Comparison of ENCODE assay signal across 8 cellular contexts in the genomic region with DNA sequence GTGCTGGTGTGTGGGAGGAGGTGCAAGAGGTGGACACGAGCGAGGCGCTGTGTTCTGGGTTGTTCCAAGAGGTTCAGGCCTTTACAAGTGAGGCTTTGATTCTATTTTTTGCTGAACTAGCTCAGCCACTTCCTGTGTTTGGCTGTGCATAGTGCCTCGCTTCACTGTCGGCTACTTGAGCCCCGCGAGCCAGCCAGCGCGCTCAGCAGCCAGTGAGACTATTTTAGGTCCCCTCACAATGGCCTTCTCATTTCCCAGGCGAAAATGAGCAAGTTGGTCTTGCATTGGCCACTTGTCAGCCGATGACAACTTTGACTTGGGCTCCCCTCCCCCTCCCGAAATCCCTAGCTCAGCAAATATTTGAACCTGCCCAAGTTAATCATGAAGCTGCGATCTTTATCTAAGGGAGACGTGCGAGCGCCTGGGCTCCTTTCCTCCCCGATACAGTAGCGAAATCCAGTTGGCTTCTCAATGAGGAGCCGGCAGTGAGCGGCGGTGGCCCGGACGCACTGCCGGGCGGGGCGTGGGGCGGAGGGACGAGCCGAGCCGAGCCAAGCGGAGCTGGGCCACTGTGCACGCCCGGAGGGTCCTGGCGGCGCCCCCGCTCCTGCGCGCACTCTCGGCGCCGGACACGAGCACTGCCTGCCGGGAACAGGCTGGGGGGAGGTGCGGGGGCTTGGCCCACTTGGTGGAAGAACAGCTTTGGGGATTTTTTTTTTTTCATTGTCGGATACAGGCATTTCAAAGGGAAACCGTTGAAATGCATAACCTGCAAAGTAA.
DNase-seq lines count a peak whose midpoint lies in the region; ATAC-seq and TF ChIP-seq lines count a peak whose summit lies in the region.

No MANE protein-coding gene starts in this region.

- 1% methylated on average over 40 to 46 of the region's 46 CpGs for WGBS in lung, 2 donors

- no peak for TF ChIP-seq CTCF in GM06990 (IDR thresholded peaks at IDR 0.05; ENCODE audit: insufficient read depth, low read length, poor library complexity, severe bottlenecking)
- TF ChIP-seq CTCF in MM.1S (IDR thresholded peaks at IDR 0.05; ENCODE audit: low read length), result 0 out of 2 replicates have a peak, but pooled peaks have one; percentile 8
- TF ChIP-seq CTCF in lung (IDR thresholded peaks at IDR 0.05; ENCODE audit: control extremely low read depth, extremely low read depth), result no peak

- H3K4me2 ChIP-seq in MM.1S (ENCODE audit: low read depth, low read length), result peak overlapping the region; percentile 93

- H3K27me3 Mint-ChIP-seq in activated CD4-positive, alpha-beta memory T cell treated with anti-CD3 and anti-CD28 coated beads, Interleukin-2, amount 10 ng/mL, durations not matched to agents 7 days and 5 days, result no peaks in the 10 kb centered on the region

- H3K27ac Mint-ChIP-seq in activated CD4-positive, alpha-beta memory T cell treated with anti-CD3 and anti-CD28 coated beads, Interleukin-2, amount 10 ng/mL, durations not matched to agents 7 days and 5 days, result peak overlapping the region; percentile 94

- H3K4me3 ChIP-seq in GM06990 (replicated peaks; ENCODE audit: low read depth, low read length) (peak overlapping the region; percentile 68), H7 (ENCODE audit: insufficient read depth, low read depth, low read length) (peak overlapping the region; percentile 32), MM.1S (ENCODE audit: low read length) (peak overlapping the region; percentile 71), lung (peak overlapping the region; percentile 40)

- H3K9me2 ChIP-seq in MM.1S (replicated peaks; ENCODE audit: insufficient read depth, low read length), result no peaks in the 10 kb centered on the region

- H4K20me1 ChIP-seq in MM.1S (ENCODE audit: insufficient read depth, low read length), result no peaks in the 10 kb centered on the region

- peak; percentile 78 for DNase-seq in GM06990 (ENCODE audit: extremely low read depth, insufficient read length)
- DNase-seq in H7, result peak; percentile 81
- DNase-seq in MM.1S, result peak; percentile 96
- DNase-seq in activated CD4-positive, alpha-beta memory T cell treated with anti-CD3 and anti-CD28 coated beads, Interleukin-2, amount 10 ng/mL, durations not matched to agents 7 days and 5 days, result peak; percentile 67
- DNase-seq in effector CD8-positive, alpha-beta T cell (lab: John Stamatoyannopoulos, UW), result peak; percentile 38
- peak; percentile 44 for DNase-seq in lung (ENCODE audit: low spot score)
- DNase-seq in stimulated activated CD8-positive, alpha-beta memory T cell treated with anti-CD3 and anti-CD28 coated beads, Interleukin-12 subunit alpha, Interleukin-12 subunit beta, amount 100 ng/mL, for 4 hours (ENCODE audit: low read depth), result peak; percentile 27
- no peak for DNase-seq in NCI-H2171 (lab: John Stamatoyannopoulos, UW)

- H3K4me1 Mint-ChIP-seq in activated CD4-positive, alpha-beta memory T cell treated with anti-CD3 and anti-CD28 coated beads, Interleukin-2, amount 10 ng/mL, durations not matched to agents 7 days and 5 days, result peaks cover 86% of the 10 kb centered on the region

- peaks cover 59% of the 10 kb centered on the region for H3K36me3 Mint-ChIP-seq in activated CD4-positive, alpha-beta memory T cell treated with anti-CD3 and anti-CD28 coated beads, Interleukin-2, amount 10 ng/mL, durations not matched to agents 7 days and 5 days (ENCODE audit: low read depth)

- H3K79me2 ChIP-seq in MM.1S (ENCODE audit: low read length), result peaks cover 3% of the 10 kb centered on the region; the same call in 1 of the 2 replicates

- peak overlapping the region; percentile 84 for H3K4me3 Mint-ChIP-seq in activated CD4-positive, alpha-beta memory T cell treated with anti-CD3 and anti-CD28 coated beads, Interleukin-2, amount 10 ng/mL, durations not matched to agents 7 days and 5 days

- H3K27ac ChIP-seq in MM.1S (ENCODE audit: low read length), result peak overlapping the region; percentile 93
- H3K27ac ChIP-seq in lung (ENCODE audit: low read depth in 1 of 2, low read length in 1 of 2), result peak overlapping the region; percentile 84 to 87

- ATAC-seq in lung (ENCODE audit: insufficient read depth, low FRiP score), result peak; percentile 71

- no peaks in the 10 kb centered on the region for H3K27me3 ChIP-seq in GM06990 (replicated peaks; ENCODE audit: control insufficient read depth, insufficient read depth, low read length)
- H3K27me3 ChIP-seq in H7 (ENCODE audit: control insufficient read depth, insufficient read depth, low read length), result no peaks in the 10 kb centered on the region
- no peaks in the 10 kb centered on the region for H3K27me3 ChIP-seq in MM.1S (replicated peaks; ENCODE audit: insufficient read depth, low read length)
- no peaks in the 10 kb centered on the region for H3K27me3 ChIP-seq in lung (ENCODE audit: control insufficient read depth, insufficient read depth)

- no peaks in the 10 kb centered on the region for H3K9me3 ChIP-seq in MM.1S (replicated peaks; ENCODE audit: insufficient read depth, low read length)
- no peaks in the 10 kb centered on the region for H3K9me3 ChIP-seq in lung (ENCODE audit: control insufficient read depth in 2 of 2, insufficient read depth in 1 of 2, low read length in 1 of 2)

- H3K9ac ChIP-seq in MM.1S (ENCODE audit: low read length), result peak overlapping the region; percentile 62

- CTCF ChIA-PET in activated CD4-positive, alpha-beta memory T cell treated with anti-CD3 and anti-CD28 coated beads, Interleukin-2, amount 10 ng/mL, durations not matched to agents 7 days and 5 days (lab: Charles Lee), result interaction anchor here (0.8 to 3.5 kb wide), 15 partner anchors 8 to 805 kb away, joined by 3 to 41 read pairs (median 8); partner anchors contain the start of genes PIK3R1 and SLC30A5

- POLR2A ChIA-PET in activated CD4-positive, alpha-beta memory T cell treated with anti-CD3 and anti-CD28 coated beads, Interleukin-2, amount 10 ng/mL, durations not matched to agents 7 days and 5 days (lab: Charles Lee), result interaction anchor here (0.8 to 2.2 kb wide), 16 partner anchors 13 to 424 kb away, joined by 3 to 9 read pairs (median 3); partner anchors contain the start of gene PIK3R1

- peak overlapping the region; percentile 74 for H2AFZ ChIP-seq in MM.1S (ENCODE audit: low read length)

- H3K4me1 ChIP-seq in MM.1S (ENCODE audit: low read length) (peaks cover 37% of the 10 kb centered on the region), lung (ENCODE audit: control insufficient read depth in 2 of 2, insufficient read depth in 2 of 2, low read length in 2 of 2) (peaks cover 8 to 20% of the 10 kb centered on the region in 2 donors)

- no peaks in the 10 kb centered on the region for H3K9me3 Mint-ChIP-seq in activated CD4-positive, alpha-beta memory T cell treated with anti-CD3 and anti-CD28 coated beads, Interleukin-2, amount 10 ng/mL, durations not matched to agents 7 days and 5 days

- peaks cover 4% of the 10 kb centered on the region for H3K36me3 ChIP-seq in GM06990 (ENCODE audit: control insufficient read depth, insufficient read depth, low read length)
- H3K36me3 ChIP-seq in H7 (replicated peaks; ENCODE audit: control insufficient read depth, insufficient read depth, low read length), result no peaks in the 10 kb centered on the region
- no peaks in the 10 kb centered on the region for H3K36me3 ChIP-seq in MM.1S (replicated peaks; ENCODE audit: insufficient read depth, low read length)
- H3K36me3 ChIP-seq in lung (ENCODE audit: control insufficient read depth in 2 of 2, insufficient read depth in 2 of 2, low read length in 2 of 2), result peaks cover 5 to 11% of the 10 kb centered on the region in 2 donors

- peaks cover 38% of the 10 kb centered on the region for H3F3A ChIP-seq in MM.1S (ENCODE audit: insufficient read depth, low read length)
